Comparison of ENCODE assay signal across 8 cellular contexts in genomic region chr11:75325713-75326438, GRCh38. TPM values are rescaled to one million over a fixed set of nuclear protein-coding genes. Genes with fewer than 3 reads are reported as not detected.
DNase-seq lines count a peak whose midpoint lies in the region; ATAC-seq and TF ChIP-seq lines count a peak whose summit lies in the region.

No MANE protein-coding gene starts in this region.

- TF ChIP-seq CTCF in BJ (IDR thresholded peaks at IDR 0.05; ENCODE audit: insufficient read depth, low read depth, low read length) (no peak), Panc1 (IDR thresholded peaks at IDR 0.05) (no peak), astrocyte of the cerebellum (IDR thresholded peaks at IDR 0.05; ENCODE audit: low read depth, low read length, missing control alignments) (no peak), lung (IDR thresholded peaks at IDR 0.05; ENCODE audit: control extremely low read depth, extremely low read depth) (no peak), thyroid gland (IDR thresholded peaks at IDR 0.05) (no peak)

- in situ Hi-C loops in Panc1 (cut with HindIII; ENCODE audit: low pct_unique_long_range_greater_than_20kb, low sequenced_read_pairs) (no loop called here), astrocyte of the cerebellum (cut with HindIII; ENCODE audit: low sequenced_read_pairs) (no loop called here)

- BruUV-seq in Panc1 (replicated peaks; lab: Mats Ljungman, UMichigan) = no TSS peak

- intact Hi-C loops in Panc1 (cut with micrococcal nuclease; ENCODE audit: unreplicated experiment) = no loop called here
- intact Hi-C loops in thyroid gland (cut with DNase I) = loop anchor here (5.0 kb wide), 1 partner anchor 56 kb away; no protein-coding TSS in a partner anchor

- H3K36me3 ChIP-seq in BJ (ENCODE audit: control insufficient read depth, insufficient read depth, low read length) = no peaks in the 10 kb centered on the region
- no peaks in the 10 kb centered on the region for H3K36me3 ChIP-seq in Panc1 (ENCODE audit: control insufficient read depth, insufficient read depth, low read length)
- H3K36me3 ChIP-seq in lung (ENCODE audit: control insufficient read depth in 2 of 2, insufficient read depth in 2 of 2, low read length in 2 of 2) = peaks cover 0 to 8% of the 10 kb centered on the region in 2 donors
- no peaks in the 10 kb centered on the region for H3K36me3 ChIP-seq in thyroid gland

- 48 to 64% methylated on average over 10 of the region's 10 CpGs for WGBS in lung, 2 donors
- 71 to 79% methylated on average over 10 of the region's 10 CpGs for whole genome bisulfite sequencing in thyroid gland, 2 donors

- TF ChIP-seq POLR2A in thyroid gland (IDR thresholded peaks at IDR 0.05) = no peak

- POLR2A ChIA-PET in BJ (lab: Charles Lee) = no interaction called here
- POLR2A ChIA-PET in Panc1 (lab: Charles Lee) = interaction anchor here (0.6 kb wide), 1 partner anchor 14 kb away, joined by 3 read pairs; no protein-coding TSS in a partner anchor

- H3K4me1 ChIP-seq in Panc1 (ENCODE audit: control insufficient read depth, insufficient read depth, low read length) (peaks cover 89% of the 10 kb centered on the region), lung (ENCODE audit: control insufficient read depth in 2 of 2, insufficient read depth in 2 of 2, low read length in 2 of 2) (peaks cover 0 to 31% of the 10 kb centered on the region in 2 donors), thyroid gland (peaks cover 7 to 24% of the 10 kb centered on the region in 2 donors)

- H3K9me3 ChIP-seq in Panc1 (ENCODE audit: control insufficient read depth, insufficient read depth, low read depth, low read length) = no peaks in the 10 kb centered on the region
- no peaks in the 10 kb centered on the region for H3K9me3 ChIP-seq in lung (ENCODE audit: control insufficient read depth in 2 of 2, insufficient read depth in 1 of 2, low read length in 1 of 2)
- no peaks in the 10 kb centered on the region for H3K9me3 ChIP-seq in thyroid gland

- H3K4me3 ChIP-seq in BJ (ENCODE audit: low read depth, low read length) = no peak overlapping the region
- peak overlapping the region in 1 of 2 experiments; percentile 26; a peak in 2 of 4 replicates for H3K4me3 ChIP-seq in Panc1 (ENCODE audit: low read depth in 2 of 2, low read length in 2 of 2)
- H3K4me3 ChIP-seq in astrocyte of the cerebellum (ENCODE audit: low read depth, low read length) = no peak overlapping the region
- no peak overlapping the region for H3K4me3 ChIP-seq in lung
- H3K4me3 ChIP-seq in thyroid gland (replicated peaks in 1 of 3) = no peak overlapping the region

- CTCF ChIA-PET in BJ (lab: Yijun Ruan, JAX) (interaction anchor here (0.8 to 10.5 kb wide), 6 partner anchors 10 to 60 kb away, joined by 3 to 186 read pairs (median 4); no protein-coding TSS in a partner anchor), Panc1 (lab: Charles Lee) (interaction anchor here (1.0 kb wide), 1 partner anchor 15 kb away, joined by 3 read pairs; no protein-coding TSS in a partner anchor)

- DNase-seq in BJ (ENCODE audit: low read depth) (peak; percentile 68), Panc1 (ENCODE audit: low read depth, low spot score) (peak; percentile 70), astrocyte of the cerebellum (ENCODE audit: low read depth) (peak; percentile 34), lung (ENCODE audit: low spot score) (no peak), KG1 (lab: John Stamatoyannopoulos, UW) (no peak), NCI-H2227 treated with DMSO at 0.1 percent for 48 hours (lab: John Stamatoyannopoulos, UW) (no peak), thyroid gland (no peak)
- peak; percentile 71 for DNase-seq in stimulated activated naive CD8-positive, alpha-beta T cell treated with anti-CD3 and anti-CD28 coated beads, Interleukin-15, Interleukin-2, amounts not matched to agents 100 U/mL and 50 U/mL, for 24 hours

- peak overlapping the region; percentile 96 for H3K27ac ChIP-seq in Panc1 (ENCODE audit: low read length)
- peak overlapping the region in 1 of 2 donors; percentile 27 for H3K27ac ChIP-seq in lung (ENCODE audit: low read depth in 1 of 2, low read length in 1 of 2)
- H3K27ac ChIP-seq in thyroid gland = peak overlapping the region in 1 of 3 donors; percentile 30

- H3K27me3 ChIP-seq in BJ (ENCODE audit: control insufficient read depth, insufficient read depth, low read length) (no peaks in the 10 kb centered on the region), Panc1 (ENCODE audit: control insufficient read depth, insufficient read depth, low read length) (no peaks in the 10 kb centered on the region), lung (ENCODE audit: control insufficient read depth, insufficient read depth) (no peaks in the 10 kb centered on the region), thyroid gland (no peaks in the 10 kb centered on the region)

- ATAC-seq in Panc1 = peak; percentile 90
- ATAC-seq in lung (ENCODE audit: insufficient read depth, low FRiP score) = peak; percentile 71
- ATAC-seq in stimulated activated naive CD8-positive, alpha-beta T cell treated with anti-CD3 and anti-CD28 coated beads, Interleukin-15, Interleukin-2, amounts not matched to agents 100 U/mL and 50 U/mL, for 24 hours = peak; percentile 84

RNA-seq across cellular contexts. Expression of gene ARRB1, which starts 25.6 kb away (rescaled TPM):
- polyA plus RNA-seq in BJ (2011; rRNA removed) (10.0 and 15.7 TPM in 2 replicates), lung (10 to 100 TPM; 39.8 to 46.0 TPM)
- 14.8 and 25.2 TPM in 2 replicates for polyA minus RNA-seq in BJ (2011; rRNA and poly(A)+ RNA removed)
- total RNA-seq in Panc1 (2021; ENCODE audit: unreplicated experiment) (219 TPM), lung (100 to 1,000 TPM in 1 of 2 donors, 10 to 100 TPM in 1; 64.4 to 145 TPM), thyroid gland (10 to 100 TPM; 15.7 to 44.7 (median 27.7) TPM)
- polyA plus RNA-seq in Panc1 (2012; ENCODE audit: insufficient read length) = 236 TPM

Comparison
In these comparisons a context has a peak if more than half of its experiments do, and no peak if none do; other contexts are left out.
1. DNase-seq: peak in BJ (single experiment), Panc1 (single experiment), astrocyte of the cerebellum (single experiment) and stimulated activated naive CD8-positive, alpha-beta T cell treated with anti-CD3 and anti-CD28 coated beads, Interleukin-15, Interleukin-2, amounts not matched to agents 100 U/mL and 50 U/mL, for 24 hours (single experiment); none in lung (single experiment), KG1 (single experiment), NCI-H2227 treated with DMSO at 0.1 percent for 48 hours (single experiment) and thyroid gland (0 of 2).
2. Peak in every context shown above with its lines, with median percentiles within 50 percentile points of each other: ATAC-seq.